ENCODE assay signal across 1 cellular context in the genomic region with DNA sequence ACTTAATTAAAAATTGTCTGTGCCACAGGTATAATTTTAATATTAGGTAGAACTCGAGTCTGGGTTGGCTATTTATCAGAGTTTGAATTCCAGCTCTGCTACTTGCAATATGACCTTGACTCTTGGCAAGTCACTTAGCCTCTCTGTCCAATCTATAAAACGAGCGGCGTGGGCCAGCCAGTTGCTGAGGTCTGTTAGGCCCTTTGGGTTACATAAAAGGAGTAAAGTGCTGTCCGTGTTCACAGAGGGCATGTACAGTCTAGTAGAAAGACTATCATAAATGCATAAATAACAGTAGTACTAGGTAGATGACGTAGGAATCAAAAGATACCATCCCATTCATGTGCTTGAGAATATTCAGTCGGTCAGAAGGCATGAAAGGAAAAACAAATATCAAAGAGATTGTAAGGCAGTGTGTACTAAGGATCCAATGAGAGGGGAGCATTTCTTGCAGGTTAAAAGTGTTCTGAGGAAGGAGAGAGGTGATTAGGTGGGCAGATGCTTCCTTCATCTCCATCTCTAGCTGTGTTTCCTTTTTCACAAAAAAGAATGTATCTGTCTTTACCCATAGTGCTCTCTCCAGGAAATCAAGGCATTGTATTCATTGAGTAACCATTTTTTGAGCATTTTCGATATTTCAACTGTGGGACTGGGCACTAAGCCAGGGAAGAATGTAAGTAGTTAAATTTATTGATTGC.
TF ChIP-seq lines count a peak whose summit lies in the region.

No MANE protein-coding gene starts in this region.

TF ChIP-seq in neural cell, 6 proteins besides CTCF, POLR2A, EP300 and RAD21 (continued from another document):
- TF ChIP-seq, protein P1, sequence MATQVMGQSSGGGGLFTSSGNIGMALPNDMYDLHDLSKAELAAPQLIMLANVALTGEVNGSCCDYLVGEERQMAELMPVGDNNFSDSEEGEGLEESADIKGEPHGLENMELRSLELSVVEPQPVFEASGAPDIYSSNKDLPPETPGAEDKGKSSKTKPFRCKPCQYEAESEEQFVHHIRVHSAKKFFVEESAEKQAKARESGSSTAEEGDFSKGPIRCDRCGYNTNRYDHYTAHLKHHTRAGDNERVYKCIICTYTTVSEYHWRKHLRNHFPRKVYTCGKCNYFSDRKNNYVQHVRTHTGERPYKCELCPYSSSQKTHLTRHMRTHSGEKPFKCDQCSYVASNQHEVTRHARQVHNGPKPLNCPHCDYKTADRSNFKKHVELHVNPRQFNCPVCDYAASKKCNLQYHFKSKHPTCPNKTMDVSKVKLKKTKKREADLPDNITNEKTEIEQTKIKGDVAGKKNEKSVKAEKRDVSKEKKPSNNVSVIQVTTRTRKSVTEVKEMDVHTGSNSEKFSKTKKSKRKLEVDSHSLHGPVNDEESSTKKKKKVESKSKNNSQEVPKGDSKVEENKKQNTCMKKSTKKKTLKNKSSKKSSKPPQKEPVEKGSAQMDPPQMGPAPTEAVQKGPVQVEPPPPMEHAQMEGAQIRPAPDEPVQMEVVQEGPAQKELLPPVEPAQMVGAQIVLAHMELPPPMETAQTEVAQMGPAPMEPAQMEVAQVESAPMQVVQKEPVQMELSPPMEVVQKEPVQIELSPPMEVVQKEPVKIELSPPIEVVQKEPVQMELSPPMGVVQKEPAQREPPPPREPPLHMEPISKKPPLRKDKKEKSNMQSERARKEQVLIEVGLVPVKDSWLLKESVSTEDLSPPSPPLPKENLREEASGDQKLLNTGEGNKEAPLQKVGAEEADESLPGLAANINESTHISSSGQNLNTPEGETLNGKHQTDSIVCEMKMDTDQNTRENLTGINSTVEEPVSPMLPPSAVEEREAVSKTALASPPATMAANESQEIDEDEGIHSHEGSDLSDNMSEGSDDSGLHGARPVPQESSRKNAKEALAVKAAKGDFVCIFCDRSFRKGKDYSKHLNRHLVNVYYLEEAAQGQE (IDR thresholded peaks at IDR 0.05; ENCODE audit: borderline replicate concordance), result no peak
- no peak for TF ChIP-seq EZH2 (IDR thresholded peaks at IDR 0.05; ENCODE audit: borderline replicate concordance, insufficient read depth, low read length, poor library complexity, severe bottlenecking)
TF ChIP-seq in neural cell: peak in this region for 0.
